8 cellular contexts compared by ENCODE assay signal in genomic region chr1:58780586-58781452, GRCh38. TPM values are rescaled to one million over a fixed set of nuclear protein-coding genes. Genes with fewer than 3 reads are reported as not detected.
A peak's percentile ranks its signal among the peaks of the same experiment; 100 is the strongest.
DNase-seq lines count a peak whose midpoint lies in the region; TF ChIP-seq lines count a peak whose summit lies in the region.

No MANE protein-coding gene starts in this region.

- no peak for TF ChIP-seq CTCF in coronary artery (IDR thresholded peaks at IDR 0.05)

- H3K4me3 ChIP-seq in coronary artery = peak overlapping the region; percentile 88

- no peaks in the 10 kb centered on the region for H3K36me3 ChIP-seq in ES-I3 (ENCODE audit: insufficient read depth, low read length)

- H3K27ac ChIP-seq in coronary artery = peak overlapping the region; percentile 98 to 100

- no peaks in the 10 kb centered on the region for H3K9me3 ChIP-seq in ES-I3 (ENCODE audit: control insufficient read depth, insufficient read depth, low read length)

- peak overlapping the region; percentile 80 for H3K9ac ChIP-seq in ES-I3 (ENCODE audit: low read depth, low read length)

- DNase-seq in NCI-H345 treated with DMSO at 0.1 percent for 48 hours (lab: John Stamatoyannopoulos, UW; ENCODE audit: unreplicated experiment) (peak; percentile 48), coronary artery (ENCODE audit: low spot score) (no peak), myocyte (ENCODE audit: low read depth) (peak; percentile 41), MV-4-11 (lab: John Stamatoyannopoulos, UW) (no peak), amniotic stem cell (lab: John Stamatoyannopoulos, UW) (no peak), NCI-H1694 treated with DMSO at 0.1 percent for 48 hours (lab: John Stamatoyannopoulos, UW) (no peak)
- no peak for DNase-seq in stimulated activated CD4-positive, alpha-beta T cell treated with anti-CD3 and anti-CD28 coated beads, Interleukin-4, amount 100 ng/mL, for 24 hours

- H3K4me1 ChIP-seq in ES-I3 (ENCODE audit: insufficient read depth, low read length) = peaks cover 4% of the 10 kb centered on the region; the same call in 1 of the 2 replicates

RNA-seq across cellular contexts. Expression of gene JUN, which starts 3.0 kb away (rescaled TPM):
- 65.9 and 141 TPM in 2 replicates for total RNA-seq in myocyte
- 61.1 TPM for polyA plus RNA-seq in myocyte (2012)

Comparison
In these comparisons a context has a peak if more than half of its experiments do, and no peak if none do; other contexts are left out.
1. DNase-seq: peak in NCI-H345 treated with DMSO at 0.1 percent for 48 hours (single experiment) and myocyte (single experiment); none in coronary artery (single experiment), MV-4-11 (single experiment), amniotic stem cell (single experiment), NCI-H1694 treated with DMSO at 0.1 percent for 48 hours (single experiment) and stimulated activated CD4-positive, alpha-beta T cell treated with anti-CD3 and anti-CD28 coated beads, Interleukin-4, amount 100 ng/mL, for 24 hours (single experiment).